ENCODE assay signal across 20 cellular contexts in genomic region chr2:190431907-190432306, GRCh38. TPM values are rescaled to one million over a fixed set of nuclear protein-coding genes. Genes with fewer than 3 reads are reported as not detected.
DNase-seq lines count a peak whose midpoint lies in the region; ATAC-seq, FAIRE-seq and TF ChIP-seq lines count a peak whose summit lies in the region.
"Had no signal": no experiment of that assay in that cellular context is flagged by ENCODE, and none has a peak within 500 bp of the region (broad histone marks: within the 10 kb centered on the region; RNA-seq: fewer than 3 reads in every experiment).

No MANE protein-coding gene starts in this region.

- no peaks in the 10 kb centered on the region for H4K20me1 ChIP-seq in osteoblast (ENCODE audit: insufficient read depth, low read length)

- no peak overlapping the region for H3K27ac ChIP-seq in osteoblast (ENCODE audit: low read depth, low read length)
- H3K27ac ChIP-seq: 22Rv1 had no signal

- H3K4me3 Mint-ChIP-seq in T-helper 2 cell treated with Interferon-gamma antibody and Interleukin-4, amounts not matched to agents 5 μg/mL and 100 μg/mL, for 36 hours, result no peak overlapping the region
- H3K4me3 Mint-ChIP-seq: brain, neural crest cell had no signal

- H3K9me3 Mint-ChIP-seq in T-helper 2 cell treated with Interferon-gamma antibody and Interleukin-4, amounts not matched to agents 5 μg/mL and 100 μg/mL, for 36 hours, result peaks cover 6% of the 10 kb centered on the region

- no peak overlapping the region for H3K4me3 ChIP-seq in osteoblast (ENCODE audit: insufficient read depth, low read length)

- no peak for DNase-seq in T-helper 2 cell treated with Interferon-gamma antibody and Interleukin-4, amounts not matched to agents 5 μg/mL and 100 μg/mL, for 36 hours (ENCODE audit: low spot score)
- DNase-seq in T-helper 2 cell (no peak), MV-4-11 (lab: John Stamatoyannopoulos, UW) (peak; percentile 38), dermis blood vessel endothelial cell (peak; percentile 35), osteoblast (ENCODE audit: insufficient read length, low spot score, missing footprints) (peak; percentile 58), cerebellar nuclear complex (lab: John Stamatoyannopoulos, UW) (no peak), RCC 7860 (ENCODE audit: low spot score) (no peak)
- DNase-seq: activated CD4-positive, alpha-beta T cell treated with anti-CD3 and anti-CD28 coated beads, Interleukin-2, amount 50 U/mL, for 1 hour; activated effector memory CD4-positive, alpha-beta T cell treated with Interleukin-2 at 50 U/mL for 16 hours; C1 segment of cervical spinal cord; DMS79; effector memory CD4-positive, alpha-beta T cell; mammary epithelial cell; NCI-H1436 treated with DMSO at 0.1 percent for 48 hours; NCI-H345; SHP77 treated with DMSO at 0.1 percent for 48 hours had no signal

- no peaks in the 10 kb centered on the region for H3K79me2 ChIP-seq in osteoblast (ENCODE audit: insufficient read depth, low read length)

- H3K27me3 Mint-ChIP-seq in T-helper 2 cell treated with Interferon-gamma antibody and Interleukin-4, amounts not matched to agents 5 μg/mL and 100 μg/mL, for 36 hours (ENCODE audit: low read depth), result no peaks in the 10 kb centered on the region

- H3K27ac Mint-ChIP-seq in T-helper 2 cell treated with Interferon-gamma antibody and Interleukin-4, amounts not matched to agents 5 μg/mL and 100 μg/mL, for 36 hours, result peak overlapping the region; percentile 17
- H3K27ac Mint-ChIP-seq: brain had no signal

- H3K4me1 Mint-ChIP-seq in T-helper 2 cell treated with Interferon-gamma antibody and Interleukin-4, amounts not matched to agents 5 μg/mL and 100 μg/mL, for 36 hours (ENCODE audit: low read depth), result peaks cover 40% of the 10 kb centered on the region
- H3K4me1 Mint-ChIP-seq: brain, neural crest cell had no signal

- peak overlapping the region; percentile 5 for H2AFZ ChIP-seq in osteoblast (ENCODE audit: low read length)

- peaks cover 48% of the 10 kb centered on the region for H3K36me3 Mint-ChIP-seq in T-helper 2 cell treated with Interferon-gamma antibody and Interleukin-4, amounts not matched to agents 5 μg/mL and 100 μg/mL, for 36 hours (ENCODE audit: low read depth)

- peaks cover 7% of the 10 kb centered on the region for H3K4me1 ChIP-seq in osteoblast (ENCODE audit: insufficient read depth, low read length)

- no peak overlapping the region for H3K4me2 ChIP-seq in osteoblast (ENCODE audit: insufficient read depth, low read length)

- H3K9me3 ChIP-seq in osteoblast (ENCODE audit: low read depth, low read length), result no peaks in the 10 kb centered on the region

- no peaks in the 10 kb centered on the region for H3K36me3 ChIP-seq in osteoblast (ENCODE audit: insufficient read depth, low read length)

- H3K27me3 ChIP-seq in osteoblast (ENCODE audit: insufficient read depth, low read length), result no peaks in the 10 kb centered on the region

- TF ChIP-seq CTCF in osteoblast (IDR thresholded peaks at IDR 0.05; ENCODE audit: extremely low read depth, low read depth, low read length), result no peak

- FAIRE-seq in RCC 7860 (lab: Jason Lieb, UNC), result no peak

- no peak for ATAC-seq in GM18873 (IDR thresholded peaks at IDR 0.05; ENCODE audit: low FRiP score, unreplicated experiment)

RNA-seq across cellular contexts. Expression of gene MFSD6, which starts 23.8 kb away (rescaled TPM):
- total RNA-seq in dermis blood vessel endothelial cell, result 9.9 and 10.2 TPM in 2 replicates
- 11.2 and 13.6 TPM in 2 replicates for total RNA-seq in osteoblast

Comparison
In these comparisons a context has a peak if more than half of its experiments do, and no peak if none do; other contexts are left out.
1. DNase-seq: peak in MV-4-11 (single experiment), dermis blood vessel endothelial cell (single experiment) and osteoblast (single experiment); none in T-helper 2 cell treated with Interferon-gamma antibody and Interleukin-4, amounts not matched to agents 5 μg/mL and 100 μg/mL, for 36 hours (single experiment), T-helper 2 cell (0 of 5), cerebellar nuclear complex (0 of 2) and RCC 7860 (single experiment).